In the genomic region with DNA sequence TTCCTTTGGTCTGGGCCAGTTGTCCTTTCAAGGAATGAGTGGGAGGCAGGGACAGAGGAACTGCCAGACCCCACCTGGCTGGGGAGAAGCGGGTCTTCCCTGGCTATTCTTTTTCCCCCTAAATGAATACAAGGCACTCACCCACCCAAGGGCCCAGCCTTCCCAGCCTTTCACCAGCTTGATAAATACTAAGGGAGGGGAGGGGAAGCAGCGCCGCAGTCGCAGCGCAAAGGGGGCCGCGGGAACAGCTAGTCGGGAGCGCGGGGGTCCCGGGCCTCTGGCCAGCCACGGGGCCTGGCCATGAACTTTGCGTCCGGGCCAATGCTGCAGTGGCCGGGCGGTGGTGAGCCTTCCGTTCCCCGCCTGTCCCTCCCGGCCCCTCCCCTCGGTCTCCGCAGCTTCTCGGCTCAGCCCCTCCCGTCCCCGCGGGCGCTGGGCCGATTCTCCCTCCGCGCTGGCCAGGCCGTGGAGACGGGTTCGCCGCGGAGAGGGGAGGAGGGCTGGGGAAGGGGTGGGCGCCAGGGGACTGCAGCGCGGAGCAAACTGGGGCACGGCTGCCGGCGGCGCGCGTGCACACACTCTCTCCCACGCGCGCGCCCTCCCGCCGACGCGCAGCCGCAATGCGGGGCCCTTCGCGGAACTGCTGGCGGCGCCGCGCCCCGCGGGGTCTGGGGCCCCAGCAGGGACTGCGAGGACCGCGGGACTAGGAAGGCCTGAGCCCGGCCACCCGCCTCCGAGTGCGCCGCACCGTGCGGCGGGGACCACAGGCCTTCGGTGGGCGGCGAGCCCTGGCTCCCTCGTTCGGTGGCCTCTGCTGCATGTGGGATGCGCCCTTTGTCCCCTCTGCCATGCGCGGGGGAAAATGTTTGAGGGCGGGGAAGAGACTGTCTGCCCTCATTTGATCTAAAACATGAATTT, we compare ENCODE assay signal across 8 cellular contexts.
DNase-seq lines count a peak whose midpoint lies in the region; ATAC-seq, FAIRE-seq and TF ChIP-seq lines count a peak whose summit lies in the region.
"Had no signal": no experiment of that assay in that cellular context is flagged by ENCODE, and none has a peak within 500 bp of the region (broad histone marks: within the 10 kb centered on the region; RNA-seq: fewer than 3 reads in every experiment).

No MANE protein-coding gene starts in this region.

- H3K4me1 Mint-ChIP-seq in natural killer cell, result no peaks in the 10 kb centered on the region

- H3K36me3 Mint-ChIP-seq in natural killer cell, result no peaks in the 10 kb centered on the region

- peaks cover 0 to 6% of the 10 kb centered on the region in 2 donors for H3K27me3 Mint-ChIP-seq in natural killer cell (ENCODE audit: low read depth in 2 of 2)

- no peak for TF ChIP-seq CTCF in GM20000 (IDR thresholded peaks at IDR 0.05; ENCODE audit: extremely low read depth, missing control alignments)
- no peak for TF ChIP-seq CTCF in fibroblast of villous mesenchyme (IDR thresholded peaks at IDR 0.05; ENCODE audit: insufficient read depth, low read depth, low read length)
- TF ChIP-seq CTCF in natural killer cell (IDR thresholded peaks at IDR 0.05), result no peak
- no peak for TF ChIP-seq CTCF in testis (IDR thresholded peaks at IDR 0.05)

- no peaks in the 10 kb centered on the region for H3K36me3 ChIP-seq in testis (ENCODE audit: low read depth, missing control alignments)

- no peaks in the 10 kb centered on the region for H3K27me3 ChIP-seq in testis

- peak overlapping the region in 1 of 2 donors; percentile 81 for H3K27ac Mint-ChIP-seq in natural killer cell

- DNase-seq in GM20000 (ENCODE audit: low spot score) (peak; percentile 70), NCI-H748 treated with DMSO at 0.1 percent for 48 hours (lab: John Stamatoyannopoulos, UW) (peak; percentile 25), fibroblast of villous mesenchyme (ENCODE audit: low read depth) (peak; percentile 13), natural killer cell (peak; percentile 49), testis (peak; percentile 62), GM12892 (ENCODE audit: insufficient read length) (no peak)
- peak; percentile 38 for DNase-seq in activated T-helper 9 cell treated with anti-CD3 and anti-CD28 coated beads, Interleukin-2, amount 50 U/mL, for 16 hours (ENCODE audit: low read depth)

- intact Hi-C loops in natural killer cell (cut with micrococcal nuclease) (no loop called here), testis (cut with DNase I; ENCODE audit: low total_unique reads) (no loop called here)

- H3K4me3 ChIP-seq in fibroblast of villous mesenchyme (ENCODE audit: low read depth, low read length) (peak overlapping the region; percentile 56), testis (peak overlapping the region; percentile 71 to 76)

- peaks cover 8% of the 10 kb centered on the region for H3K4me1 ChIP-seq in testis

- no peaks in the 10 kb centered on the region for H3K9me3 ChIP-seq in testis

- peak overlapping the region; percentile 82 for H3K4me3 Mint-ChIP-seq in natural killer cell

- no peak for FAIRE-seq in GM12892 (lab: Jason Lieb, UNC)
- FAIRE-seq: colon had no signal

- WGBS in testis, 2 donors, result 1 to 2% methylated on average over 12 to 69 of the region's 81 CpGs

- ATAC-seq in natural killer cell, result peak; percentile 69 to 82 (median 81)

- TF ChIP-seq POLR2A in testis (IDR thresholded peaks at IDR 0.05), result no peak
- TF ChIP-seq POLR2A in GM12892 (IDR thresholded peaks at IDR 0.05; ENCODE audit: low read depth, low read length), result no peak

- no peaks in the 10 kb centered on the region for H3K9me3 Mint-ChIP-seq in natural killer cell

- peak overlapping the region; percentile 42 to 64 for H3K27ac ChIP-seq in testis
